In the genomic region with DNA sequence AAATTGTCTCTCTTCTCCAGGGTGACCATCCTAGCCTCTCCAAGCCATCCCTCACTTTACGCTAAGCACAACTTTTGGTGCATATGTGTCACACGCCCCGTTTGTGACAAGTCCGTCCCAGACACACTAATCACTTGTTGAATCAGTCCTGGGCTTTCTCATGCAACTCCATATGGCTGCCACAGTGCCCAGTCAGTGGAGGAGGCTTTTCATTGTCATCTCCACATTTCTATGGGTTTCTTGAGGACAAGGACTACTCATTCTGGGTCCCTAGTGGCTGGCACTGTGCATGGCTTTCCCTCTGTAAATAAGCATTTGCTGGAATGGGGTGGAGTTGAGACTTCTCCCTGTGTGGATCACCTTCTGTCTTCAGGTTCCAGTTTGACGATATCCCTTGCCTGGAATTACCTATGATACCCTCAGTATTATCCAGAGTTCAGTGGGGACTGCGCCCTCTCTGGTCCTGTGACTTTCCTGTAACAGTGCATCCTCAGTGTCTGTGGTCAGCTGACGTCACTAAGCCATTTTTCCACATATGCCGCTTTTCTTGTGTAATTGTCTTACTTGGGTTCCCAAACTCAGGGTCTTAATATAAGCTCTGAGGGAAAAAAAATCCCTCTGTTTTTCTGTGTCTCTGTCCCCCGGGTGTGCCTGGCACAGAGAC, we compare ENCODE assay signal across 1 cellular context.
A peak's percentile ranks its signal among the peaks of the same experiment; 100 is the strongest.
TF ChIP-seq lines count a peak whose summit lies in the region.

No MANE protein-coding gene starts in this region.

TF ChIP-seq in HepG2, 621 proteins besides CTCF, POLR2A, EP300 and RAD21:
- 0 out of 2 replicates have a peak, but pooled peaks have one; percentile 73 for TF ChIP-seq NPAS2 (CRISPR knock-in tag; IDR thresholded peaks at IDR 0.05; ENCODE audit: borderline replicate concordance)
- TF ChIP-seq, protein P1, sequence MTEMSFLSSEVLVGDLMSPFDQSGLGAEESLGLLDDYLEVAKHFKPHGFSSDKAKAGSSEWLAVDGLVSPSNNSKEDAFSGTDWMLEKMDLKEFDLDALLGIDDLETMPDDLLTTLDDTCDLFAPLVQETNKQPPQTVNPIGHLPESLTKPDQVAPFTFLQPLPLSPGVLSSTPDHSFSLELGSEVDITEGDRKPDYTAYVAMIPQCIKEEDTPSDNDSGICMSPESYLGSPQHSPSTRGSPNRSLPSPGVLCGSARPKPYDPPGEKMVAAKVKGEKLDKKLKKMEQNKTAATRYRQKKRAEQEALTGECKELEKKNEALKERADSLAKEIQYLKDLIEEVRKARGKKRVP (CRISPR knock-in tag; IDR thresholded peaks at IDR 0.05) = no peak
- peak; percentile 35; the same call in 1 of the 2 replicates for TF ChIP-seq ZNF605 (CRISPR knock-in tag; IDR thresholded peaks at IDR 0.05)
- no peak for TF ChIP-seq FOXA1 (IDR thresholded peaks at IDR 0.05)
- peak; percentile 75 for TF ChIP-seq FOXA1 (CRISPR knock-in tag; IDR thresholded peaks at IDR 0.05)
